ENCODE assay signal across 1 cellular context in the genomic region with DNA sequence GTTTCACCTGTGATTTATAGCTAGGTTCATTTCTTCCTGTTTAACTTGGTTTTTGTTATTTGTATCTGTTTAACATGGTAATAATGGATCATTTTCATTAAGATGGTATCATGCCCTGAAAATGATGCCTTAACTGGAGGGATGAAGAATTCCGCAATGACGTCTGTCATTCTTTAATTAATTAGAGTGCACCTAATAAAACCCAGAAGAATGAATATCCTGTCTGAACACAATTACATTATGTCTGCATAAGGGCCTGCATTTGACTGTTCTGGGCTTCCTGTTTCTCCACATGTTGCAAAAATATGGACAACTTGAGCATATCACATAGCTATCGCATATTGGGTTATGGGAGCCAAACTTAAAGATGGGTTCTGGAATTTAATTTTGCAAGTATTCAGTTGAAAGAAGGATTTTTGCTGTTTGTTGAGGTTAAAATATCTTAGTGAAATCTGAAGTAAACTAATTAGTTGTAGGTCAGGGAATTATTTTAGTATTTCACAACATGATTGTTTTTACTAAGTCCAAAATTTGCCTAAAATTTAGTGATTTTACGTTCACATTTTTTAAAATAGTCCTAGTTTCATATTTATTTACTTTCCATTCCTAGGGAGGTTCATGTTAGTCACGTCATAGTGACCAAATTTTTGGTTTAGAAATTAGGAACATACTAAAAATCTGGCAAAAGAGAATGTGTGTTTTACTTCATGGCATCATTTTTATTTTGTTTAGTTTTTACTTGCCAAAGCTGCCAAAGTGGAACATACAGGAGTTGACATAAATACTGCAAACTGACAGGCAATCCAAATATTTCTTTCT.
TF ChIP-seq lines count a peak whose summit lies in the region.

No MANE protein-coding gene starts in this region.

TF ChIP-seq in HCT116, 20 proteins besides CTCF, POLR2A, EP300 and RAD21 (continued from another document):
- TF ChIP-seq, protein P1, sequence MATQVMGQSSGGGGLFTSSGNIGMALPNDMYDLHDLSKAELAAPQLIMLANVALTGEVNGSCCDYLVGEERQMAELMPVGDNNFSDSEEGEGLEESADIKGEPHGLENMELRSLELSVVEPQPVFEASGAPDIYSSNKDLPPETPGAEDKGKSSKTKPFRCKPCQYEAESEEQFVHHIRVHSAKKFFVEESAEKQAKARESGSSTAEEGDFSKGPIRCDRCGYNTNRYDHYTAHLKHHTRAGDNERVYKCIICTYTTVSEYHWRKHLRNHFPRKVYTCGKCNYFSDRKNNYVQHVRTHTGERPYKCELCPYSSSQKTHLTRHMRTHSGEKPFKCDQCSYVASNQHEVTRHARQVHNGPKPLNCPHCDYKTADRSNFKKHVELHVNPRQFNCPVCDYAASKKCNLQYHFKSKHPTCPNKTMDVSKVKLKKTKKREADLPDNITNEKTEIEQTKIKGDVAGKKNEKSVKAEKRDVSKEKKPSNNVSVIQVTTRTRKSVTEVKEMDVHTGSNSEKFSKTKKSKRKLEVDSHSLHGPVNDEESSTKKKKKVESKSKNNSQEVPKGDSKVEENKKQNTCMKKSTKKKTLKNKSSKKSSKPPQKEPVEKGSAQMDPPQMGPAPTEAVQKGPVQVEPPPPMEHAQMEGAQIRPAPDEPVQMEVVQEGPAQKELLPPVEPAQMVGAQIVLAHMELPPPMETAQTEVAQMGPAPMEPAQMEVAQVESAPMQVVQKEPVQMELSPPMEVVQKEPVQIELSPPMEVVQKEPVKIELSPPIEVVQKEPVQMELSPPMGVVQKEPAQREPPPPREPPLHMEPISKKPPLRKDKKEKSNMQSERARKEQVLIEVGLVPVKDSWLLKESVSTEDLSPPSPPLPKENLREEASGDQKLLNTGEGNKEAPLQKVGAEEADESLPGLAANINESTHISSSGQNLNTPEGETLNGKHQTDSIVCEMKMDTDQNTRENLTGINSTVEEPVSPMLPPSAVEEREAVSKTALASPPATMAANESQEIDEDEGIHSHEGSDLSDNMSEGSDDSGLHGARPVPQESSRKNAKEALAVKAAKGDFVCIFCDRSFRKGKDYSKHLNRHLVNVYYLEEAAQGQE (IDR thresholded peaks at IDR 0.05; ENCODE audit: low read depth): no peak
- no peak for TF ChIP-seq POLR2AphosphoS5 (IDR thresholded peaks at IDR 0.05; ENCODE audit: low read depth, low read length)
